In genomic region chr21:36156339-36156814, GRCh38 we compare ENCODE assay signal across 1 cellular context.
TF ChIP-seq lines count a peak whose summit lies in the region.

No MANE protein-coding gene starts in this region.

TF ChIP-seq in HEK293, 187 proteins besides CTCF, POLR2A, EP300 and RAD21 (continued from another document):
- peak; percentile 91 for TF ChIP-seq KLF8 (tag by site-specific recombination; IDR thresholded peaks at IDR 0.05)
- TF ChIP-seq MYNN (tag by site-specific recombination; IDR thresholded peaks at IDR 0.05; ENCODE audit: borderline replicate concordance) = no peak
- TF ChIP-seq SCRT1 (tag by site-specific recombination; IDR thresholded peaks at IDR 0.05; ENCODE audit: borderline replicate concordance) = no peak
- no peak for TF ChIP-seq ZNF670 (tag by site-specific recombination; IDR thresholded peaks at IDR 0.05; ENCODE audit: low read depth)
- no peak for TF ChIP-seq ZNF223 (tag by site-specific recombination; IDR thresholded peaks at IDR 0.05)
- TF ChIP-seq ZSCAN30 (tag by site-specific recombination; IDR thresholded peaks at IDR 0.05) = no peak
- TF ChIP-seq PRDM10 (tag by site-specific recombination; IDR thresholded peaks at IDR 0.05) = 0 out of 2 replicates have a peak, but pooled peaks have one; percentile 46
- TF ChIP-seq ZNF311 (tag by site-specific recombination; IDR thresholded peaks at IDR 0.05; ENCODE audit: borderline replicate concordance) = no peak
- TF ChIP-seq ZNF664 (tag by site-specific recombination; IDR thresholded peaks at IDR 0.05) = no peak
- no peak for TF ChIP-seq ATF2 (tag by site-specific recombination; IDR thresholded peaks at IDR 0.05; ENCODE audit: low read depth)
- TF ChIP-seq ZNF138 (tag by site-specific recombination; IDR thresholded peaks at IDR 0.05; ENCODE audit: borderline replicate concordance) = no peak
- no peak for TF ChIP-seq ZNF426 (tag by site-specific recombination; IDR thresholded peaks at IDR 0.05)
- no peak for TF ChIP-seq ZNF561 (tag by site-specific recombination; IDR thresholded peaks at IDR 0.05; ENCODE audit: borderline replicate concordance)
- TF ChIP-seq ZFHX2 (tag by site-specific recombination; conservative IDR thresholded peaks at IDR 0.05) = no peak
- no peak for TF ChIP-seq ZBTB49 (tag by site-specific recombination; IDR thresholded peaks at IDR 0.05; ENCODE audit: low read depth)
- TF ChIP-seq ZBTB10 (tag by site-specific recombination; IDR thresholded peaks at IDR 0.05) = no peak
- no peak for TF ChIP-seq ZNF280D (tag by site-specific recombination; IDR thresholded peaks at IDR 0.05)
- no peak for TF ChIP-seq ZNF513 (tag by site-specific recombination; IDR thresholded peaks at IDR 0.05)
